8 cellular contexts compared by ENCODE assay signal in genomic region chrX:81957900-81958545, GRCh38.
DNase-seq lines count a peak whose midpoint lies in the region; ATAC-seq and TF ChIP-seq lines count a peak whose summit lies in the region.

No MANE protein-coding gene starts in this region.

- H3K36me3 Mint-ChIP-seq in GM23338 (ENCODE audit: low read depth) (no peaks in the 10 kb centered on the region), T-helper 17 cell (ENCODE audit: low read depth) (no peaks in the 10 kb centered on the region)

- H3K9me2 ChIP-seq in GM23338 (ENCODE audit: insufficient read depth) (no peaks in the 10 kb centered on the region), OCI-LY7 (ENCODE audit: insufficient read depth, low read length) (no peaks in the 10 kb centered on the region)

- no peak for TF ChIP-seq EP300 in sigmoid colon (IDR thresholded peaks at IDR 0.05)

- H3K27ac Mint-ChIP-seq in GM23338 = no peak overlapping the region
- H3K27ac Mint-ChIP-seq in T-helper 17 cell = no peak overlapping the region

- H3K27me3 Mint-ChIP-seq in GM23338 (ENCODE audit: insufficient read depth, low read depth, poor library complexity) (no peaks in the 10 kb centered on the region), T-helper 17 cell (no peaks in the 10 kb centered on the region)

- no peaks in the 10 kb centered on the region for H3K4me1 ChIP-seq in GM23338 (ENCODE audit: insufficient read depth)
- no peaks in the 10 kb centered on the region for H3K4me1 ChIP-seq in OCI-LY7 (ENCODE audit: insufficient read depth, low read length, poor library complexity, severe bottlenecking)
- H3K4me1 ChIP-seq in sigmoid colon = no peaks in the 10 kb centered on the region

- H2AFZ ChIP-seq in GM23338 = no peak overlapping the region
- no peak overlapping the region for H2AFZ ChIP-seq in OCI-LY7 (ENCODE audit: low read length)

- H3K27ac ChIP-seq in GM23338 (ENCODE audit: low read depth) (no peak overlapping the region), OCI-LY7 (ENCODE audit: low read depth, low read length, poor library complexity, severe bottlenecking) (no peak overlapping the region), sigmoid colon (no peak overlapping the region)

- TF ChIP-seq CTCF in GM23338 (conservative IDR thresholded peaks at IDR 0.05; ENCODE audit: low read depth in 2 of 2) (peak in 1 of 2 experiments; percentile 25; a peak in 1 of 4 replicates), OCI-LY7 (conservative IDR thresholded peaks at IDR 0.05; ENCODE audit: low read length) (peak; percentile 54), sigmoid colon (IDR thresholded peaks at IDR 0.05) (peak in 1 of 4 experiments; percentile 14)

- H3K27me3 ChIP-seq in GM23338 (ENCODE audit: insufficient read depth) (no peaks in the 10 kb centered on the region), sigmoid colon (no peaks in the 10 kb centered on the region)

- H3K36me3 ChIP-seq in GM23338 (ENCODE audit: insufficient read depth) = no peaks in the 10 kb centered on the region
- H3K36me3 ChIP-seq in OCI-LY7 (ENCODE audit: insufficient read depth, low read length) = no peaks in the 10 kb centered on the region
- no peaks in the 10 kb centered on the region for H3K36me3 ChIP-seq in sigmoid colon

- peaks cover 7% of the 10 kb centered on the region; the same call in 2 of the 3 replicates for H3K9me3 Mint-ChIP-seq in GM23338

- H3K79me2 ChIP-seq in GM23338 (replicated peaks; ENCODE audit: insufficient read depth) = no peaks in the 10 kb centered on the region
- H3K79me2 ChIP-seq in OCI-LY7 (ENCODE audit: insufficient read depth, low read depth, low read length) = no peaks in the 10 kb centered on the region

- H3K9me3 ChIP-seq in OCI-LY7 (ENCODE audit: low read length) = no peaks in the 10 kb centered on the region
- H3K9me3 ChIP-seq in T-helper 17 cell (ENCODE audit: control insufficient read depth, low read length, poor library complexity, severe bottlenecking) = no peaks in the 10 kb centered on the region
- H3K9me3 ChIP-seq in sigmoid colon = no peaks in the 10 kb centered on the region

- H3K4me2 ChIP-seq in GM23338 = no peak overlapping the region
- no peak overlapping the region for H3K4me2 ChIP-seq in OCI-LY7 (ENCODE audit: low read length)

- H4K20me1 ChIP-seq in GM23338 (replicated peaks; ENCODE audit: insufficient read depth) = no peaks in the 10 kb centered on the region
- no peaks in the 10 kb centered on the region for H4K20me1 ChIP-seq in OCI-LY7 (ENCODE audit: insufficient read depth, low read length)

- no TSS peak for BruUV-seq in OCI-LY7 (replicated peaks; lab: Mats Ljungman, UMichigan)

- H3K4me3 ChIP-seq in GM23338 = no peak overlapping the region
- H3K4me3 ChIP-seq in OCI-LY7 (ENCODE audit: low read depth, low read length, poor library complexity, severe bottlenecking) = no peak overlapping the region
- H3K4me3 ChIP-seq in sigmoid colon = no peak overlapping the region

- H3K4me1 Mint-ChIP-seq in GM23338 (no peaks in the 10 kb centered on the region), T-helper 17 cell (no peaks in the 10 kb centered on the region)

- POLR2A ChIA-PET in OCI-LY7 (lab: Charles Lee) = interaction anchor here (0.7 kb wide), 1 partner anchor 21 kb away, joined by 3 read pairs; no protein-coding TSS in a partner anchor

- no peaks in the 10 kb centered on the region for H3F3A ChIP-seq in GM23338 (replicated peaks; ENCODE audit: low read depth)

- H3K4me3 Mint-ChIP-seq in GM23338 (no peak overlapping the region), T-helper 17 cell (no peak overlapping the region)

- DNase-seq in GDM1 (lab: John Stamatoyannopoulos, UW) (peak; percentile 37), GM23338 (ENCODE audit: low spot score) (peak; percentile 11), OCI-LY7 (ENCODE audit: low spot score) (no peak), inferior parietal cortex (ENCODE audit: extremely low spot score) (peak; percentile 28), T-helper 17 cell (no peak), iPS-NIHi7 (ENCODE audit: extremely low spot score) (no peak), sigmoid colon (no peak)

- CTCF ChIA-PET in OCI-LY7 (lab: Charles Lee; ENCODE audit: unreplicated experiment) = no interaction called here

- ATAC-seq in GM23338 (peak; percentile 74), T-helper 17 cell (no peak), GM21737 (IDR thresholded peaks at IDR 0.05; ENCODE audit: unreplicated experiment) (no peak)

- intact Hi-C loops in OCI-LY7 (cut with micrococcal nuclease; ENCODE audit: unreplicated experiment) (no loop called here), sigmoid colon (cut with DNase I) (no loop called here)

- no peak for TF ChIP-seq POLR2A in sigmoid colon (IDR thresholded peaks at IDR 0.05)

- 15 to 27% methylated on average over 1 of the region's 1 CpG for WGBS in sigmoid colon, 2 donors

TF ChIP-seq in GM23338, 12 proteins besides CTCF, POLR2A, EP300 and RAD21:
- no peak for TF ChIP-seq NANOG (IDR thresholded peaks at IDR 0.05; ENCODE audit: borderline replicate concordance)
- TF ChIP-seq EZH2 (IDR thresholded peaks at IDR 0.05; ENCODE audit: low read depth, unreplicated experiment) = no peak
- TF ChIP-seq, protein P1, sequence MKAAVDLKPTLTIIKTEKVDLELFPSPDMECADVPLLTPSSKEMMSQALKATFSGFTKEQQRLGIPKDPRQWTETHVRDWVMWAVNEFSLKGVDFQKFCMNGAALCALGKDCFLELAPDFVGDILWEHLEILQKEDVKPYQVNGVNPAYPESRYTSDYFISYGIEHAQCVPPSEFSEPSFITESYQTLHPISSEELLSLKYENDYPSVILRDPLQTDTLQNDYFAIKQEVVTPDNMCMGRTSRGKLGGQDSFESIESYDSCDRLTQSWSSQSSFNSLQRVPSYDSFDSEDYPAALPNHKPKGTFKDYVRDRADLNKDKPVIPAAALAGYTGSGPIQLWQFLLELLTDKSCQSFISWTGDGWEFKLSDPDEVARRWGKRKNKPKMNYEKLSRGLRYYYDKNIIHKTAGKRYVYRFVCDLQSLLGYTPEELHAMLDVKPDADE (IDR thresholded peaks at IDR 0.05) = no peak
- TF ChIP-seq ZNF114 (CRISPR knock-in tag; IDR thresholded peaks at IDR 0.05) = no peak
TF ChIP-seq in GM23338: peak in this region for 0.

Comparison
In these comparisons a context has a peak if more than half of its experiments do, and no peak if none do; other contexts are left out.
1. DNase-seq: peak in GDM1 (single experiment), GM23338 (single experiment) and inferior parietal cortex (single experiment); none in OCI-LY7 (single experiment), T-helper 17 cell (0 of 3), iPS-NIHi7 (single experiment) and sigmoid colon (single experiment).